ENCODE assay signal across 8 cellular contexts in the genomic region with DNA sequence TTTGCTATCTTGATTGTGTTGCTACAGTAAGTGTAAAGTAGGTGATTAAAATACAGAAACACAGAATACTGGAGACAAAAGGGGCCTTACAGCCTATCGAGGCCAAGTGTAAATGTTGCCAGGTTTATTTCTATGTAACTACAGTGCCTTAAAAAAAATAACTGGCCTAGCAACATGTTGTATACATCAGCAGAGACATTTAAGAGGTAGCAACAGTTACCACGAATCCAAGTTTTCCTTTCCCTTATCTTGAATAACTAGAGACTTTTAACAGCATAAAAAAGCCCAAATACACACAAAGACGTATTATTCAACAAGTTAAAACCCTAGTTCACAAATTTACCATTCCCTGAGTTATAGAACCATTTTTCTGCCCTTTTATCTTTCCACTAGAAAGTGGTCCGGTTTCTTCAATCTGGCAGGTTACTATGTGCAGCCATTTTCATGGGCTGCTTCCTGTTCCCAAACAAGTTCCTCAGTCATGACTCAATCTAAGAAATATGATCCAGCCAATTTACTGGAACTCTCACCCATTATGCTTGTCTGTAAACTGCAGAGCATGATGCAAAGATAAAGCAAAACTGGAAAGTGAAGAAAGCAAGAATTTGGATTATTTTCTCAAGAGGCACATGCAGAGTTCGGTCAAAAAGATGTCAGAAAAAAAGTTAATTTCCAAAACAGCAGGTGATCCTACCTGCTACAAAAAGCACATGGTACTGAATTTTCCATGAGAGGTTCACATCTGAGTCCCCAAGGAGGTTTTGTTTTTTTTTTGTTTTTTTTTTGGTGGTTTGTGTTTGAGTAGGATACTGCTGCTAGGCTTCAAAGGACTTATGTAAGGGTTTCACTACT. TPM values are rescaled to one million over a fixed set of nuclear protein-coding genes. Genes with fewer than 3 reads are reported as not detected.
A peak's percentile ranks its signal among the peaks of the same experiment; 100 is the strongest.
DNase-seq lines count a peak whose midpoint lies in the region; ATAC-seq and TF ChIP-seq lines count a peak whose summit lies in the region.

No MANE protein-coding gene starts in this region.

- peaks cover 84% of the 10 kb centered on the region for H3K4me1 Mint-ChIP-seq in activated T-helper 1 cell treated with anti-CD3 and anti-CD28 coated beads, Interleukin-12 subunit alpha, Interleukin-12 subunit beta, Interleukin-2, Interleukin-4 antibody, amounts not matched to agents 30 ng/mL and 10 ng/mL and 1 ng/mL, durations not matched to agents 14 hours and 24 hours and 36 hours (ENCODE audit: low read depth)

- TF ChIP-seq CTCF in retinal pigment epithelial cell (conservative IDR thresholded peaks at IDR 0.05; ENCODE audit: low read depth, low read length) = no peak

- DNase-seq in CD1c-positive myeloid dendritic cell (ENCODE audit: extremely low spot score) = peak; percentile 84
- DNase-seq in HT1080 (ENCODE audit: low read depth) = peak; percentile 89
- DNase-seq in activated T-helper 1 cell treated with anti-CD3 and anti-CD28 coated beads, Interleukin-12 subunit alpha, Interleukin-12 subunit beta, Interleukin-2, Interleukin-4 antibody, amounts not matched to agents 30 ng/mL and 10 ng/mL and 1 ng/mL, durations not matched to agents 14 hours and 24 hours and 36 hours (ENCODE audit: low spot score) = no peak
- peak; percentile 85 for DNase-seq in glomerular visceral epithelial cell (ENCODE audit: extremely low spot score)
- DNase-seq in retinal pigment epithelial cell (ENCODE audit: low read depth) = peak; percentile 90
- no peak for DNase-seq in NAMALWA (ENCODE audit: low spot score)
- DNase-seq in KG1 (lab: John Stamatoyannopoulos, UW) = no peak

- H3K4me3 Mint-ChIP-seq in activated T-helper 1 cell treated with anti-CD3 and anti-CD28 coated beads, Interleukin-12 subunit alpha, Interleukin-12 subunit beta, Interleukin-2, Interleukin-4 antibody, amounts not matched to agents 30 ng/mL and 10 ng/mL and 1 ng/mL, durations not matched to agents 14 hours and 24 hours and 36 hours = peak overlapping the region; percentile 32

- peak overlapping the region; percentile 85 for H3K27ac Mint-ChIP-seq in activated T-helper 1 cell treated with anti-CD3 and anti-CD28 coated beads, Interleukin-12 subunit alpha, Interleukin-12 subunit beta, Interleukin-2, Interleukin-4 antibody, amounts not matched to agents 30 ng/mL and 10 ng/mL and 1 ng/mL, durations not matched to agents 14 hours and 24 hours and 36 hours

- H3K27me3 Mint-ChIP-seq in activated T-helper 1 cell treated with anti-CD3 and anti-CD28 coated beads, Interleukin-12 subunit alpha, Interleukin-12 subunit beta, Interleukin-2, Interleukin-4 antibody, amounts not matched to agents 30 ng/mL and 10 ng/mL and 1 ng/mL, durations not matched to agents 14 hours and 24 hours and 36 hours (ENCODE audit: insufficient read depth) = no peaks in the 10 kb centered on the region

- intact Hi-C loops in activated T-helper 1 cell treated with anti-CD3 and anti-CD28 coated beads, Interleukin-12 subunit alpha, Interleukin-12 subunit beta, Interleukin-2, Interleukin-4 antibody, amounts not matched to agents 30 ng/mL and 10 ng/mL and 1 ng/mL, durations not matched to agents 14 hours and 24 hours and 36 hours (cut with micrococcal nuclease) = loop anchor here (1.0 kb wide), 2 partner anchors 10 to 48 kb away; no protein-coding TSS in a partner anchor

- H3K9me3 Mint-ChIP-seq in activated T-helper 1 cell treated with anti-CD3 and anti-CD28 coated beads, Interleukin-12 subunit alpha, Interleukin-12 subunit beta, Interleukin-2, Interleukin-4 antibody, amounts not matched to agents 30 ng/mL and 10 ng/mL and 1 ng/mL, durations not matched to agents 14 hours and 24 hours and 36 hours = no peaks in the 10 kb centered on the region

- ATAC-seq in GM19395 (IDR thresholded peaks at IDR 0.05; ENCODE audit: unreplicated experiment) = no peak

- H3K4me3 ChIP-seq in retinal pigment epithelial cell (ENCODE audit: low read length) = peak overlapping the region; percentile 19

- peaks cover 21% of the 10 kb centered on the region for H3K36me3 Mint-ChIP-seq in activated T-helper 1 cell treated with anti-CD3 and anti-CD28 coated beads, Interleukin-12 subunit alpha, Interleukin-12 subunit beta, Interleukin-2, Interleukin-4 antibody, amounts not matched to agents 30 ng/mL and 10 ng/mL and 1 ng/mL, durations not matched to agents 14 hours and 24 hours and 36 hours (ENCODE audit: low read depth)

RNA-seq across cellular contexts. Expression of gene NFE2L2, which starts 22.2 kb away (rescaled TPM):
- 22.4 and 43.0 TPM in 2 replicates for total RNA-seq in HT1080 (2014; rRNA removed; shearing (Covaris generic))
- polyA plus RNA-seq in HT1080 (2015; cell fraction: cytosol; rRNA removed) = 79.1 and 91.9 TPM in 2 replicates
- 107 and 109 TPM in 2 replicates for polyA plus RNA-seq in HT1080 (2015; cell fraction: nucleus; rRNA removed)
- 68.2 and 71.2 TPM in 2 replicates for total RNA-seq in activated T-helper 1 cell treated with anti-CD3 and anti-CD28 coated beads, Interleukin-12 subunit alpha, Interleukin-12 subunit beta, Interleukin-2, Interleukin-4 antibody, amounts not matched to agents 30 ng/mL and 10 ng/mL and 1 ng/mL, durations not matched to agents 14 hours and 24 hours and 36 hours

RNA-seq across cellular contexts. Expression of gene HNRNPA3, which starts 29.8 kb away (rescaled TPM):
- 38.1 and 44.1 TPM in 2 replicates for total RNA-seq in HT1080 (2014; rRNA removed; shearing (Covaris generic))
- 359 and 453 TPM in 2 replicates for polyA plus RNA-seq in HT1080 (2015; cell fraction: cytosol; rRNA removed)
- 295 and 305 TPM in 2 replicates for polyA plus RNA-seq in HT1080 (2015; cell fraction: nucleus; rRNA removed)
- total RNA-seq in activated T-helper 1 cell treated with anti-CD3 and anti-CD28 coated beads, Interleukin-12 subunit alpha, Interleukin-12 subunit beta, Interleukin-2, Interleukin-4 antibody, amounts not matched to agents 30 ng/mL and 10 ng/mL and 1 ng/mL, durations not matched to agents 14 hours and 24 hours and 36 hours = 326 and 333 TPM in 2 replicates

Comparison
In these comparisons a context has a peak if more than half of its experiments do, and no peak if none do; other contexts are left out.
1. DNase-seq: peak in CD1c-positive myeloid dendritic cell (single experiment), HT1080 (single experiment), glomerular visceral epithelial cell (single experiment) and retinal pigment epithelial cell (single experiment); none in activated T-helper 1 cell treated with anti-CD3 and anti-CD28 coated beads, Interleukin-12 subunit alpha, Interleukin-12 subunit beta, Interleukin-2, Interleukin-4 antibody, amounts not matched to agents 30 ng/mL and 10 ng/mL and 1 ng/mL, durations not matched to agents 14 hours and 24 hours and 36 hours (single experiment), NAMALWA (single experiment) and KG1 (single experiment).